Comparison of ENCODE assay signal across 15 cellular contexts in genomic region chr3:121072128-121072527, GRCh38.
DNase-seq lines count a peak whose midpoint lies in the region; ATAC-seq lines count a peak whose summit lies in the region.
"Had no signal": no experiment of that assay in that cellular context is flagged by ENCODE, and none has a peak within 500 bp of the region (broad histone marks: within the 10 kb centered on the region; RNA-seq: fewer than 3 reads in every experiment).

No MANE protein-coding gene starts in this region.

- no peak for ATAC-seq in left lobe of liver
- ATAC-seq: mucosa of descending colon had no signal

- DNase-seq in DMS 273 (lab: John Stamatoyannopoulos, UW; ENCODE audit: unreplicated experiment): peak; percentile 92
- DNase-seq in HS-27A (ENCODE audit: low read depth): peak; percentile 1
- peak; percentile 1 for DNase-seq in RPMI7951 (ENCODE audit: low read depth)
- DNase-seq in myocyte (ENCODE audit: low read depth): peak; percentile 2
- no peak for DNase-seq in SK-N-DZ (ENCODE audit: low spot score)
- no peak for DNase-seq in left lobe of liver (ENCODE audit: low spot score)
- DNase-seq in activated CD4-positive, CD25-positive, alpha-beta regulatory T cell treated with anti-CD3 and anti-CD28 coated beads, Interleukin-2, amount 50 U/mL, for 72 hours: no peak
- DNase-seq: activated B cell treated with CpG ODN at 0.5 μM for 24 hours, adrenal gland, Calu3, GM23248, hypothalamus, kidney, mucosa of descending colon, nucleus accumbens had no signal

Comparison
In these comparisons a context has a peak if more than half of its experiments do, and no peak if none do; other contexts are left out.
1. DNase-seq: peak in DMS 273 (single experiment), HS-27A (single experiment), RPMI7951 (single experiment) and myocyte (single experiment); none in SK-N-DZ (single experiment), left lobe of liver (single experiment) and activated CD4-positive, CD25-positive, alpha-beta regulatory T cell treated with anti-CD3 and anti-CD28 coated beads, Interleukin-2, amount 50 U/mL, for 72 hours (single experiment).